20 cellular contexts compared by ENCODE assay signal in genomic region chr4:173269280-173269679, GRCh38.
"Had no signal": no experiment of that assay in that cellular context is flagged by ENCODE, and none has a peak within 500 bp of the region (broad histone marks: within the 10 kb centered on the region; RNA-seq: fewer than 3 reads in every experiment).

No MANE protein-coding gene starts in this region.

- H3K27ac ChIP-seq: epithelial cell of prostate, heart left ventricle, neutrophil, ovary, prostate gland, right atrium auricular region, thoracic aorta, vagina had no signal

- FAIRE-seq: islet of Langerhans had no signal

- H3K27me3 ChIP-seq: heart left ventricle, neutrophil, ovary, right atrium auricular region, vagina had no signal

- H3K4me1 ChIP-seq: prostate gland had no signal

- ATAC-seq: heart left ventricle had no signal

- H3K36me3 ChIP-seq: heart left ventricle, neutrophil, ovary, prostate gland, right atrium auricular region, thoracic aorta, vagina had no signal

- H3K9me3 ChIP-seq: heart left ventricle, neutrophil, ovary, prostate gland, right atrium auricular region, thoracic aorta, vagina had no signal

- DNase-seq: activated CD4-positive, alpha-beta T cell treated with anti-CD3 and anti-CD28 coated beads for 4 hours; activated CD4-positive, alpha-beta T cell treated with anti-CD3 and anti-CD28 coated beads, Interleukin-2, amount 50 U/mL, for 48 hours; activated CD4-positive, CD25-positive, alpha-beta regulatory T cell; activated CD8-positive, alpha-beta memory T cell treated with anti-CD3 and anti-CD28 coated beads, Interleukin-2, amount 50 U/mL, for 48 hours; activated naive CD4-positive, alpha-beta T cell treated with anti-CD3 and anti-CD28 coated beads, Interleukin-2, amount 10 ng/mL, durations not matched to agents 7 days and 5 days; activated T-cell treated with anti-CD3 and anti-CD28 coated beads, Interleukin-2, amount 50 U/mL, for 48 hours; amygdala; cerebellar nuclear complex; cortex of kidney; heart left ventricle; ovary; stimulated activated CD4-positive, alpha-beta T cell treated with anti-CD3 and anti-CD28 coated beads, Interleukin-4, amount 100 ng/mL, for 24 hours; stimulated activated naive CD4-positive, alpha-beta T cell treated with Interleukin-2 at 50 U/mL for 16 hours had no signal

- H3K4me3 ChIP-seq: heart left ventricle, ovary, prostate gland, right atrium auricular region, thoracic aorta, vagina had no signal
